ENCODE assay signal across 8 cellular contexts in genomic region chr9:129174724-129175514, GRCh38. TPM values are rescaled to one million over a fixed set of nuclear protein-coding genes. Genes with fewer than 3 reads are reported as not detected.
DNase-seq lines count a peak whose midpoint lies in the region; ATAC-seq and TF ChIP-seq lines count a peak whose summit lies in the region.

No MANE protein-coding gene starts in this region.

- intact Hi-C loops in IMR-90 (cut with micrococcal nuclease), result loop anchor here (1.0 to 5.0 kb wide), 7 partner anchors 32 to 436 kb away; no protein-coding TSS in a partner anchor

- peak; percentile 50 for ATAC-seq in IMR-90 (ENCODE audit: low read depth)
- ATAC-seq in T-helper 17 cell, result no peak
- ATAC-seq in HG02852 (IDR thresholded peaks at IDR 0.05; ENCODE audit: unreplicated experiment), result no peak
- no peak for ATAC-seq in HG03196 (IDR thresholded peaks at IDR 0.05; ENCODE audit: unreplicated experiment)

- H3K56ac ChIP-seq in IMR-90 (ENCODE audit: extremely low read depth, insufficient read depth, low read length), result peak overlapping the region; percentile 98

- peaks cover 16% of the 10 kb centered on the region for H4K20me1 ChIP-seq in IMR-90 (ENCODE audit: insufficient read depth, low read length)

- H3K4me2 ChIP-seq in IMR-90 (ENCODE audit: low read depth, low read length), result peak overlapping the region; percentile 80

- peak overlapping the region; percentile 98 for H2AK5ac ChIP-seq in IMR-90 (ENCODE audit: low read depth, low read length)

- no peaks in the 10 kb centered on the region for H3K36me3 Mint-ChIP-seq in T-helper 17 cell (ENCODE audit: low read depth)

- H3K27ac ChIP-seq in IMR-90 (ENCODE audit: insufficient read depth, low read length) (peak overlapping the region; percentile 97), skeletal muscle tissue (ENCODE audit: low read depth, low read length) (peak overlapping the region; percentile 93)

- H3K9me1 ChIP-seq in IMR-90 (ENCODE audit: insufficient read depth, low read length), result peaks cover 4% of the 10 kb centered on the region; the same call in 1 of the 2 replicates

- WGBS in IMR-90 (ENCODE audit: extremely low coverage in 2 of 2, insufficient read length in 1 of 2), 2 experiments, result 0% methylated on average over 7 of the region's 53 CpGs; no CpG with 5 or more reads in 1 of the 2 experiments

- peak overlapping the region; percentile 98; the same call in 1 of the 2 replicates for H3K23ac ChIP-seq in IMR-90 (ENCODE audit: low read depth, low read length)

- peak overlapping the region; percentile 81 for H4K5ac ChIP-seq in IMR-90 (ENCODE audit: low read depth, low read length)

- H3K4me3 Mint-ChIP-seq in T-helper 17 cell, result peak overlapping the region; percentile 91

- peaks cover 20% of the 10 kb centered on the region for H3K4me1 ChIP-seq in IMR-90 (ENCODE audit: control insufficient read depth, insufficient read depth, low read length)
- peaks cover 25 to 51% (median 28%) of the 10 kb centered on the region in 3 donors for H3K4me1 ChIP-seq in skeletal muscle tissue (ENCODE audit: control insufficient read depth in 3 of 3, insufficient read depth in 3 of 3, low read length in 3 of 3)

- H3K27me3 Mint-ChIP-seq in T-helper 17 cell, result peaks cover 7% of the 10 kb centered on the region

- H3K4me3 ChIP-seq in IMR-90 (ENCODE audit: insufficient read depth, low read depth, low read length) (peak overlapping the region; percentile 89), choroid plexus epithelial cell (ENCODE audit: low read depth, low read length) (peak overlapping the region; percentile 92), kidney epithelial cell (ENCODE audit: low read depth, low read length) (peak overlapping the region; percentile 95), skeletal muscle tissue (ENCODE audit: low read length in 3 of 3) (peak overlapping the region; percentile 77 to 81 (median 79))

- peak overlapping the region; percentile 96 for H3K4ac ChIP-seq in IMR-90 (ENCODE audit: low read depth, low read length)

- peak overlapping the region; percentile 94 for H3K9ac ChIP-seq in IMR-90 (ENCODE audit: low read depth, low read length)
- peak overlapping the region; percentile 76 to 86 (median 81) for H3K9ac ChIP-seq in skeletal muscle tissue (ENCODE audit: low read depth in 1 of 3, low read length in 3 of 3)

- dilution Hi-C loops in IMR-90 (cut with HindIII; ENCODE audit: low sequenced_read_pairs, unreplicated experiment), result no loop called here

- peaks cover 8% of the 10 kb centered on the region for H3K4me1 Mint-ChIP-seq in T-helper 17 cell

- peaks cover 4% of the 10 kb centered on the region; the same call in 1 of the 2 replicates for H3K36me3 ChIP-seq in IMR-90 (ENCODE audit: control insufficient read depth, insufficient read depth, low read length)
- no peaks in the 10 kb centered on the region for H3K36me3 ChIP-seq in kidney epithelial cell (ENCODE audit: control insufficient read depth, insufficient read depth, low read length)
- no peaks in the 10 kb centered on the region for H3K36me3 ChIP-seq in skeletal muscle tissue (ENCODE audit: control insufficient read depth in 3 of 3, insufficient read depth in 3 of 3, low read length in 3 of 3)

- H2BK15ac ChIP-seq in IMR-90 (ENCODE audit: low read depth, low read length), result peak overlapping the region; percentile 57; the same call in 1 of the 3 replicates

- peak overlapping the region; percentile 79 to 93 for H4K8ac ChIP-seq in IMR-90 (ENCODE audit: low read depth in 2 of 2, low read length in 2 of 2)

- peak overlapping the region; percentile 82 for H2AK9ac ChIP-seq in IMR-90 (replicated peaks; ENCODE audit: low read depth, low read length, poor library complexity)

- peaks cover 0 to 19% of the 10 kb centered on the region in 2 experiments; a peak in 2 of 4 replicates for H3K79me1 ChIP-seq in IMR-90 (ENCODE audit: low read depth in 1 of 2, low read length in 2 of 2)

- H2BK120ac ChIP-seq in IMR-90 (ENCODE audit: low read depth, low read length), result peak overlapping the region; percentile 93

- peak overlapping the region; percentile 88 for H2AFZ ChIP-seq in IMR-90 (replicated peaks; ENCODE audit: low read length, poor library complexity)

- H2BK5ac ChIP-seq in IMR-90 (ENCODE audit: low read depth, low read length, poor library complexity, severe bottlenecking), result peak overlapping the region; percentile 93

- H3K9me3 ChIP-seq in IMR-90 (ENCODE audit: control insufficient read depth, insufficient read depth, low read length) (no peaks in the 10 kb centered on the region), T-helper 17 cell (ENCODE audit: control insufficient read depth, low read length, poor library complexity, severe bottlenecking) (no peaks in the 10 kb centered on the region), skeletal muscle tissue (ENCODE audit: control insufficient read depth in 3 of 3, low read length in 3 of 3) (no peaks in the 10 kb centered on the region)

- in situ Hi-C loops in IMR-90 (cut with MboI; ENCODE audit: low sequenced_read_pairs), result no loop called here

- peak overlapping the region; percentile 79 for H3K18ac ChIP-seq in IMR-90 (ENCODE audit: low read depth, low read length)

- CTCF ChIA-PET in IMR-90 (lab: Yijun Ruan, JAX), result interaction anchor here (0.5 to 4.1 kb wide), 15 partner anchors 9 to 422 kb away, joined by 3 to 21 read pairs (median 3); no protein-coding TSS in a partner anchor

- TF ChIP-seq CTCF in IMR-90 (conservative IDR thresholded peaks at IDR 0.05; ENCODE audit: low read depth, low read length) (peak; percentile 28; the same call in 1 of the 2 replicates), choroid plexus epithelial cell (conservative IDR thresholded peaks at IDR 0.05; ENCODE audit: low read depth, low read length) (peak; percentile 29), kidney epithelial cell (IDR thresholded peaks at IDR 0.05; ENCODE audit: insufficient read depth, low read length, poor library complexity, severe bottlenecking) (peak; percentile 32)

- H3K27ac Mint-ChIP-seq in T-helper 17 cell, result peak overlapping the region; percentile 19

- DNase-seq in DMS114 treated with DMSO at 0.1 percent for 48 hours (lab: John Stamatoyannopoulos, UW; ENCODE audit: unreplicated experiment), result peak; percentile 71
- peak; percentile 90 for DNase-seq in IMR-90
- no peak for DNase-seq in T-helper 17 cell
- DNase-seq in choroid plexus epithelial cell (ENCODE audit: low read depth), result peak; percentile 91
- peak; percentile 29 for DNase-seq in kidney epithelial cell (ENCODE audit: low read depth)

- peak overlapping the region; percentile 8 for H2BK20ac ChIP-seq in IMR-90 (ENCODE audit: low read depth, low read length)

- no TSS peak for BruUV-seq in IMR-90 (replicated peaks; lab: Mats Ljungman, UMichigan)

- peak overlapping the region; percentile 96 for H3K14ac ChIP-seq in IMR-90 (replicated peaks; ENCODE audit: low read depth, low read length)

- peak; percentile 28; the same call in 1 of the 2 replicates for TF ChIP-seq RAD21 in IMR-90 (IDR thresholded peaks at IDR 0.05; ENCODE audit: low read length)

- H3K27me3 ChIP-seq in IMR-90 (ENCODE audit: control insufficient read depth, insufficient read depth, low read length) (no peaks in the 10 kb centered on the region), kidney epithelial cell (ENCODE audit: control insufficient read depth, insufficient read depth, low read length) (no peaks in the 10 kb centered on the region), skeletal muscle tissue (ENCODE audit: control insufficient read depth in 3 of 3, insufficient read depth in 3 of 3, low read length in 3 of 3) (peaks cover 0 to 8% (median 3%) of the 10 kb centered on the region in 3 donors)

- POLR2A ChIA-PET in IMR-90 (lab: Charles Lee; ENCODE audit: unreplicated experiment), result interaction anchor here (0.5 to 2.1 kb wide), 12 partner anchors 14 to 525 kb away, joined by 3 to 17 read pairs (median 5); no protein-coding TSS in a partner anchor

- peak; percentile 2; the same call in 1 of the 2 replicates for TF ChIP-seq POLR2A in IMR-90 (IDR thresholded peaks at IDR 0.05; ENCODE audit: low read depth, low read length)

- peak overlapping the region; percentile 93 for H4K91ac ChIP-seq in IMR-90 (ENCODE audit: insufficient read depth, low read depth, low read length)

TF ChIP-seq in IMR-90, 13 proteins besides CTCF, POLR2A, EP300 and RAD21:
- no peak for TF ChIP-seq FOS (IDR thresholded peaks at IDR 0.05; ENCODE audit: low read depth, low read length)
- 0 out of 2 replicates have a peak, but pooled peaks have one; percentile 27 for TF ChIP-seq SMC3 (IDR thresholded peaks at IDR 0.05; ENCODE audit: low read depth, low read length)
- peak; percentile 36; the same call in 1 of the 2 replicates for TF ChIP-seq BHLHE40 (IDR thresholded peaks at IDR 0.05; ENCODE audit: low read depth, low read length)
- TF ChIP-seq ELK1 (IDR thresholded peaks at IDR 0.05; ENCODE audit: borderline replicate concordance, low read depth, low read length), result no peak
- no peak for TF ChIP-seq MXI1 (IDR thresholded peaks at IDR 0.05; ENCODE audit: borderline replicate concordance, low read depth, low read length)
- no peak for TF ChIP-seq RCOR1 (IDR thresholded peaks at IDR 0.05; ENCODE audit: insufficient replicate concordance, low read length)
- TF ChIP-seq MAZ (IDR thresholded peaks at IDR 0.05; ENCODE audit: borderline replicate concordance, low read depth, low read length), result peak; percentile 98

RNA-seq across cellular contexts. Expression of gene IER5L, which starts 3.1 kb away (rescaled TPM):
- total RNA-seq in IMR-90 (2012; rRNA removed) (12.5 and 14.4 TPM in 2 replicates), T-helper 17 cell (1 to 10 TPM; 2.4 to 3.1 TPM), kidney epithelial cell (51.8 and 60.4 TPM in 2 replicates), skeletal muscle tissue (16.7 TPM)
- polyA plus RNA-seq in IMR-90 (2012; rRNA removed), result 13.4 and 21.0 TPM in 2 replicates
- 12.4 and 35.8 TPM in 2 replicates for polyA plus RNA-seq in IMR-90 (2012; cell fraction: cytosol; rRNA removed)
- 13.1 and 28.4 TPM in 2 replicates for polyA plus RNA-seq in IMR-90 (2012; cell fraction: nucleus; rRNA removed; ENCODE audit: low replicate concordance)

Comparison
In these comparisons a context has a peak if more than half of its experiments do, and no peak if none do; other contexts are left out.
1. DNase-seq: peak in DMS114 treated with DMSO at 0.1 percent for 48 hours (single experiment), IMR-90 (single experiment), choroid plexus epithelial cell (single experiment) and kidney epithelial cell (single experiment); none in T-helper 17 cell (0 of 3).
2. Peak in every context shown above with its lines, with median percentiles within 50 percentile points of each other: H3K4me3 ChIP-seq and CTCF ChIP-seq.